Comparison of ENCODE assay signal across 24 cellular contexts in genomic region chr13:44857736-44858135, GRCh38.
"Had no signal": no experiment of that assay in that cellular context is flagged by ENCODE, and none has a peak within 500 bp of the region (broad histone marks: within the 10 kb centered on the region; RNA-seq: fewer than 3 reads in every experiment).

No MANE protein-coding gene starts in this region.

- FAIRE-seq: keratinocyte, urothelium cell line had no signal

- H3K36me3 ChIP-seq: heart left ventricle, left lung, ovary, right lobe of liver, spleen, suprapubic skin, thoracic aorta, tibial artery, upper lobe of right lung had no signal

- H3K27me3 ChIP-seq: heart left ventricle, left lung, ovary, right lobe of liver, suprapubic skin, tibial artery, upper lobe of right lung had no signal

- H3K4me3 ChIP-seq: heart left ventricle, left lung, lung, ovary, right lobe of liver, skin epidermis, spleen, suprapubic skin, thoracic aorta, tibial artery, upper lobe of right lung had no signal

- DNase-seq: heart left ventricle; hypothalamus; immature natural killer cell; kidney glomerular epithelial cell; left colon; left lung; mesendoderm; naive B cell; natural killer cell; ovary; right lobe of liver; spleen; stimulated activated CD4-positive, alpha-beta T cell treated with anti-CD3 and anti-CD28 coated beads, Interleukin-4, amount 100 ng/mL, for 24 hours; stimulated activated naive CD4-positive, alpha-beta T cell; tibial artery; trophoblast cell; upper lobe of right lung had no signal

- H3K9me3 ChIP-seq: left lung, ovary, right lobe of liver, spleen, suprapubic skin, thoracic aorta, tibial artery, upper lobe of right lung had no signal

- H3K4me1 ChIP-seq: spleen, upper lobe of right lung had no signal

- ATAC-seq: heart left ventricle; left colon; left lung; natural killer cell; right lobe of liver; stimulated activated effector memory CD8-positive, alpha-beta T cell treated with anti-CD3 and anti-CD28 coated beads, Interleukin-12 subunit alpha, Interleukin-12 subunit beta, amount 100 ng/mL, for 72 hours; upper lobe of right lung had no signal

- H3K27ac ChIP-seq: left lung, ovary, right lobe of liver, skin epidermis, spleen, suprapubic skin, thoracic aorta, tibial artery, upper lobe of right lung had no signal
